ENCODE assay signal across 8 cellular contexts in genomic region chr4:147683717-147684700, GRCh38. TPM values are rescaled to one million over a fixed set of nuclear protein-coding genes. Genes with fewer than 3 reads are reported as not detected.
DNase-seq lines count a peak whose midpoint lies in the region; ATAC-seq and TF ChIP-seq lines count a peak whose summit lies in the region.

Gene PRMT9, minus strand, starts transcription at chr4:147684163. Its CDS starts 176 bp downstream, at chr4:147683987.

- peak within 1 kb of the TSS; percentile 99 for H3K27ac Mint-ChIP-seq in chondrocyte (ENCODE audit: unreplicated experiment)

- ATAC-seq in HG03175 (IDR thresholded peaks at IDR 0.05; ENCODE audit: unreplicated experiment), result peak; percentile 99

- peak within 1 kb of the TSS; percentile 70 for H3K4me3 ChIP-seq in kidney epithelial cell (ENCODE audit: low read depth, low read length)

- TF ChIP-seq CTCF in chondrocyte (IDR thresholded peaks at IDR 0.05) (peak; percentile 6), kidney epithelial cell (IDR thresholded peaks at IDR 0.05; ENCODE audit: insufficient read depth, low read length, poor library complexity, severe bottlenecking) (no peak)

- peaks cover 29% of the 10 kb centered on the region for H3K4me1 Mint-ChIP-seq in chondrocyte (ENCODE audit: low read depth)

- no peaks in the 10 kb centered on the region for H3K27me3 Mint-ChIP-seq in chondrocyte (ENCODE audit: low read depth)

- H3K36me3 Mint-ChIP-seq in chondrocyte (ENCODE audit: low read depth), result peaks cover 1% of the 10 kb centered on the region

- peak within 1 kb of the TSS; percentile 82 for H3K4me3 Mint-ChIP-seq in chondrocyte (ENCODE audit: unreplicated experiment)

- H3K36me3 ChIP-seq in kidney epithelial cell (ENCODE audit: control insufficient read depth, insufficient read depth, low read length), result no peaks in the 10 kb centered on the region

- in situ Hi-C loops in GM18951 (cut with MboI; ENCODE audit: low sequenced_read_pairs, unreplicated experiment), result no loop called here

- H3K9me3 Mint-ChIP-seq in chondrocyte (ENCODE audit: low read depth), result no peaks in the 10 kb centered on the region

- DNase-seq in AG20443 (ENCODE audit: low spot score) (peak; percentile 99), NCI-H345 (lab: John Stamatoyannopoulos, UW) (peak; percentile 87), chondrocyte (ENCODE audit: low spot score) (peak; percentile 96), kidney epithelial cell (ENCODE audit: low read depth) (peak; percentile 56)
- DNase-seq in activated CD4-positive, alpha-beta T cell treated with anti-CD3 and anti-CD28 coated beads for 1 hour, result peak; percentile 78
- DNase-seq in stimulated activated CD4-positive, alpha-beta T cell treated with anti-CD3 and anti-CD28 coated beads, Interleukin-15, amount 100 ng/mL, for 24 hours, result peak; percentile 94

- peak; percentile 98 for TF ChIP-seq POLR2A in GM18951 (IDR thresholded peaks at IDR 0.05; ENCODE audit: extremely low read depth, insufficient read depth, insufficient read length)

- H3K27me3 ChIP-seq in kidney epithelial cell (ENCODE audit: control insufficient read depth, insufficient read depth, low read length), result no peaks in the 10 kb centered on the region

RNA-seq across cellular contexts. Expression of gene PRMT9, which starts in this region (rescaled TPM):
- 7.0 to 9.8 TPM (median 7.8 TPM) in 3 replicates for total RNA-seq in chondrocyte
- 7.2 and 8.1 TPM in 2 replicates for total RNA-seq in kidney epithelial cell

Comparison
In these comparisons a context has a peak if more than half of its experiments do, and no peak if none do; other contexts are left out.
1. Peak in every context shown above with its lines: DNase-seq, ATAC-seq and H3K4me3 ChIP-seq.